ENCODE assay signal across 19 cellular contexts in the genomic region with DNA sequence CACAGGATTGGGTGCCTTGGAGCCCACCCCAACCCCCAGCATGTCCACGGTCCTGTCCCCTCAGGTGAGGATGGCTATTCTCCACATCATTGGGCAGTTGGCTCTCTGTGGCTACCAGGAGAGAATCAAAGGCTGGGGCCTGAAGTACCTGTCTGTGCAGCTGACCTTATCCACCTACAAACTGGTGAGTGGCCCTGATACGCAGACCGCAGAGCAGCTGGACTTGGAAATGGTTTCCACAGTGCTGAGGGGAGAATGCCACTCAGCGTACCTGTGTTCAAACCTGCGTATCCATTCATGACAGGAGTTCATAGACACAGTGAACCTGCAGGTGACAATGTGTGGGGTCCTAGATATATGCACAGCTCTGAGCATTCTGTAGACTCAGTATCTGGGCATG. TPM values are rescaled to one million over a fixed set of nuclear protein-coding genes. Genes with fewer than 3 reads are reported as not detected.
DNase-seq lines count a peak whose midpoint lies in the region; ATAC-seq and TF ChIP-seq lines count a peak whose summit lies in the region.
"Had no signal": no experiment of that assay in that cellular context is flagged by ENCODE, and none has a peak within 500 bp of the region (broad histone marks: within the 10 kb centered on the region; RNA-seq: fewer than 3 reads in every experiment).

No MANE protein-coding gene starts in this region.

- peak overlapping the region in 2 of 3 donors; percentile 6 to 12 for H3K27ac ChIP-seq in thyroid gland
- H3K27ac ChIP-seq: 22Rv1 had no signal

- H3K4me1 Mint-ChIP-seq in activated CD8-positive, alpha-beta memory T cell treated with anti-CD3 and anti-CD28 coated beads, Interleukin-2, amount 10 ng/mL, durations not matched to agents 7 days and 5 days, result peaks cover 12% of the 10 kb centered on the region
- H3K4me1 Mint-ChIP-seq in natural killer cell treated with Interleukin-12 subunit alpha and Interleukin-12 subunit beta and Interleukin-15 and Interleukin-18, amount 100 ng/mL, for 72 hours (ENCODE audit: low read depth in 2 of 2), result peaks cover 0 to 3% of the 10 kb centered on the region in 2 donors
- H3K4me1 Mint-ChIP-seq in natural killer cell, result no peaks in the 10 kb centered on the region
- H3K4me1 Mint-ChIP-seq: CD14-positive monocyte had no signal

- H3K27me3 ChIP-seq in thyroid gland, result no peaks in the 10 kb centered on the region

- no peaks in the 10 kb centered on the region for H3K36me3 Mint-ChIP-seq in activated CD8-positive, alpha-beta memory T cell treated with anti-CD3 and anti-CD28 coated beads, Interleukin-2, amount 10 ng/mL, durations not matched to agents 7 days and 5 days
- H3K36me3 Mint-ChIP-seq in natural killer cell treated with Interleukin-12 subunit alpha and Interleukin-12 subunit beta and Interleukin-15 and Interleukin-18, amount 100 ng/mL, for 72 hours, result no peaks in the 10 kb centered on the region
- no peaks in the 10 kb centered on the region for H3K36me3 Mint-ChIP-seq in natural killer cell
- H3K36me3 Mint-ChIP-seq: CD14-positive monocyte; CD8-positive, alpha-beta T cell had no signal

- CTCF ChIA-PET in activated CD8-positive, alpha-beta memory T cell treated with anti-CD3 and anti-CD28 coated beads, Interleukin-2, amount 10 ng/mL, durations not matched to agents 7 days and 5 days (lab: Charles Lee), result no interaction called here

- H3K36me3 ChIP-seq in thyroid gland, result no peaks in the 10 kb centered on the region
- H3K36me3 ChIP-seq: HAP-1 had no signal

- H3K27ac Mint-ChIP-seq in activated CD8-positive, alpha-beta memory T cell treated with anti-CD3 and anti-CD28 coated beads, Interleukin-2, amount 10 ng/mL, durations not matched to agents 7 days and 5 days, result no peak overlapping the region
- no peak overlapping the region for H3K27ac Mint-ChIP-seq in natural killer cell treated with Interleukin-12 subunit alpha and Interleukin-12 subunit beta and Interleukin-15 and Interleukin-18, amount 100 ng/mL, for 72 hours
- no peak overlapping the region for H3K27ac Mint-ChIP-seq in natural killer cell
- H3K27ac Mint-ChIP-seq: CD8-positive, alpha-beta T cell had no signal

- H3K27me3 Mint-ChIP-seq in activated CD8-positive, alpha-beta memory T cell treated with anti-CD3 and anti-CD28 coated beads, Interleukin-2, amount 10 ng/mL, durations not matched to agents 7 days and 5 days, result peaks cover 2% of the 10 kb centered on the region
- H3K27me3 Mint-ChIP-seq in natural killer cell treated with Interleukin-12 subunit alpha and Interleukin-12 subunit beta and Interleukin-15 and Interleukin-18, amount 100 ng/mL, for 72 hours, result peaks cover 10 to 24% of the 10 kb centered on the region in 2 donors
- peaks cover 11 to 16% of the 10 kb centered on the region in 2 donors for H3K27me3 Mint-ChIP-seq in natural killer cell (ENCODE audit: low read depth in 2 of 2)

- no peak overlapping the region for H3K4me3 Mint-ChIP-seq in activated CD8-positive, alpha-beta memory T cell treated with anti-CD3 and anti-CD28 coated beads, Interleukin-2, amount 10 ng/mL, durations not matched to agents 7 days and 5 days
- H3K4me3 Mint-ChIP-seq in natural killer cell treated with Interleukin-12 subunit alpha and Interleukin-12 subunit beta and Interleukin-15 and Interleukin-18, amount 100 ng/mL, for 72 hours, result no peak overlapping the region
- no peak overlapping the region for H3K4me3 Mint-ChIP-seq in natural killer cell
- H3K4me3 Mint-ChIP-seq: CD14-positive monocyte; CD8-positive, alpha-beta T cell had no signal

- no peaks in the 10 kb centered on the region for H3K9me3 ChIP-seq in thyroid gland
- H3K9me3 ChIP-seq: HAP-1 had no signal

- peak; percentile 37 for DNase-seq in activated CD8-positive, alpha-beta memory T cell treated with anti-CD3 and anti-CD28 coated beads for 24 hours
- DNase-seq in activated CD8-positive, alpha-beta memory T cell treated with anti-CD3 and anti-CD28 coated beads, Interleukin-2, amount 10 ng/mL, durations not matched to agents 7 days and 5 days, result no peak
- DNase-seq in natural killer cell treated with Interleukin-12 subunit alpha and Interleukin-12 subunit beta and Interleukin-15 and Interleukin-18, amount 100 ng/mL, for 72 hours (ENCODE audit: low spot score), result peak; percentile 37
- no peak for DNase-seq in natural killer cell
- peak; percentile 28 for DNase-seq in mesenteric fat pad (ENCODE audit: low spot score)
- DNase-seq in thyroid gland, result peak; percentile 78 to 89
- no peak for DNase-seq in left cardiac atrium
- no peak for DNase-seq in stimulated activated CD4-positive, alpha-beta T cell treated with anti-CD3 and anti-CD28 coated beads, Interleukin-1b, Interleukin-23, amount 100 ng/mL, for 48 hours
- DNase-seq: COR-L47, DMS153, DMS79 treated with DMSO at 0.1 percent for 48 hours, EL had no signal

- intact Hi-C loops in natural killer cell (cut with micrococcal nuclease) (no loop called here), thyroid gland (cut with DNase I) (no loop called here), left cardiac atrium (cut with DNase I) (no loop called here)

- ATAC-seq in activated CD8-positive, alpha-beta memory T cell treated with anti-CD3 and anti-CD28 coated beads, Interleukin-2, amount 10 ng/mL, durations not matched to agents 7 days and 5 days, result no peak
- no peak for ATAC-seq in natural killer cell treated with Interleukin-12 subunit alpha and Interleukin-12 subunit beta and Interleukin-15 and Interleukin-18, amount 100 ng/mL, for 72 hours
- ATAC-seq in natural killer cell, result no peak
- ATAC-seq in left cardiac atrium, result no peak
- ATAC-seq: CD8-positive, alpha-beta T cell had no signal

- H3K9me3 Mint-ChIP-seq in activated CD8-positive, alpha-beta memory T cell treated with anti-CD3 and anti-CD28 coated beads, Interleukin-2, amount 10 ng/mL, durations not matched to agents 7 days and 5 days (ENCODE audit: low read depth), result no peaks in the 10 kb centered on the region
- no peaks in the 10 kb centered on the region for H3K9me3 Mint-ChIP-seq in natural killer cell treated with Interleukin-12 subunit alpha and Interleukin-12 subunit beta and Interleukin-15 and Interleukin-18, amount 100 ng/mL, for 72 hours
- no peaks in the 10 kb centered on the region for H3K9me3 Mint-ChIP-seq in natural killer cell
- H3K9me3 Mint-ChIP-seq: CD8-positive, alpha-beta T cell had no signal

- WGBS in thyroid gland, 2 donors, result 8 to 62% methylated on average over 4 to 5 of the region's 5 CpGs

- H3K4me1 ChIP-seq in thyroid gland, result peaks cover 6 to 13% of the 10 kb centered on the region in 2 donors
- H3K4me1 ChIP-seq: HAP-1 had no signal

- no peak for TF ChIP-seq POLR2A in thyroid gland (IDR thresholded peaks at IDR 0.05)

- TF ChIP-seq CTCF in natural killer cell (IDR thresholded peaks at IDR 0.05) (no peak), thyroid gland (IDR thresholded peaks at IDR 0.05) (peak in 1 of 6 experiments; percentile 22)

- H3K4me3 ChIP-seq in thyroid gland (replicated peaks in 1 of 3), result no peak overlapping the region
- H3K4me3 ChIP-seq: HAP-1 had no signal

RNA-seq across cellular contexts. Expression of gene MROH2A, which starts 21.6 kb away (rescaled TPM):
- not detected for total RNA-seq in activated CD8-positive, alpha-beta memory T cell treated with anti-CD3 and anti-CD28 coated beads, Interleukin-2, amount 10 ng/mL, durations not matched to agents 7 days and 5 days
- not detected for total RNA-seq in natural killer cell treated with Interleukin-12 subunit alpha and Interleukin-12 subunit beta and Interleukin-15 and Interleukin-18, amount 100 ng/mL, for 72 hours
- total RNA-seq in natural killer cell (not detected), mesenteric fat pad (not detected), thyroid gland (10 to 100 TPM in 2 of 4 donors, 1 to 10 TPM in 2; 1.3 to 20.4 (median 9.3) TPM), left cardiac atrium (not detected)
- total RNA-seq: CD8-positive, alpha-beta T cell; H1; HT1080 had no signal

RNA-seq across cellular contexts. Expression of gene UGT1A1, which starts 39.6 kb away (rescaled TPM):
- not detected for total RNA-seq in activated CD8-positive, alpha-beta memory T cell treated with anti-CD3 and anti-CD28 coated beads, Interleukin-2, amount 10 ng/mL, durations not matched to agents 7 days and 5 days
- not detected for total RNA-seq in natural killer cell treated with Interleukin-12 subunit alpha and Interleukin-12 subunit beta and Interleukin-15 and Interleukin-18, amount 100 ng/mL, for 72 hours
- not detected for total RNA-seq in natural killer cell
- 0.32 TPM for total RNA-seq in mesenteric fat pad
- total RNA-seq in thyroid gland, result under 1 TPM; 0.45 to 0.94 (median 0.76) TPM
- not detected for total RNA-seq in left cardiac atrium
- total RNA-seq: A673; CD8-positive, alpha-beta T cell; H1; HT1080 had no signal

RNA-seq across cellular contexts. Expression of gene HJURP, which starts 54.6 kb away (rescaled TPM):
- total RNA-seq in activated CD8-positive, alpha-beta memory T cell treated with anti-CD3 and anti-CD28 coated beads, Interleukin-2, amount 10 ng/mL, durations not matched to agents 7 days and 5 days, result 100 to 1,000 TPM; 111 to 145 TPM
- 10 to 100 TPM; 35.6 to 76.6 TPM for total RNA-seq in natural killer cell treated with Interleukin-12 subunit alpha and Interleukin-12 subunit beta and Interleukin-15 and Interleukin-18, amount 100 ng/mL, for 72 hours
- total RNA-seq in natural killer cell (1 to 10 TPM in 2 of 3 donors, under 1 TPM in 1; 0.87 to 3.2 (median 1.5) TPM), mesenteric fat pad (0.55 TPM), thyroid gland (under 1 TPM in 3 of 4 donors, not detected in 1; 0.27 to 0.45 (median 0.38) TPM), left cardiac atrium (1 to 10 TPM in 1 of 2 donors, not detected in 1; 1.1 TPM)

Comparison
In these comparisons a context has a peak if more than half of its experiments do, and no peak if none do; other contexts are left out.
1. DNase-seq: peak in activated CD8-positive, alpha-beta memory T cell treated with anti-CD3 and anti-CD28 coated beads for 24 hours (single experiment), natural killer cell treated with Interleukin-12 subunit alpha and Interleukin-12 subunit beta and Interleukin-15 and Interleukin-18, amount 100 ng/mL, for 72 hours (single experiment), mesenteric fat pad (single experiment) and thyroid gland (2 of 2); none in activated CD8-positive, alpha-beta memory T cell treated with anti-CD3 and anti-CD28 coated beads, Interleukin-2, amount 10 ng/mL, durations not matched to agents 7 days and 5 days (single experiment), natural killer cell (single experiment), left cardiac atrium (single experiment) and stimulated activated CD4-positive, alpha-beta T cell treated with anti-CD3 and anti-CD28 coated beads, Interleukin-1b, Interleukin-23, amount 100 ng/mL, for 48 hours (single experiment).
2. RNA of gene HJURP, which starts 54.6 kb away (total RNA-seq): 111 to 145 TPM in activated CD8-positive, alpha-beta memory T cell treated with anti-CD3 and anti-CD28 coated beads, Interleukin-2, amount 10 ng/mL, durations not matched to agents 7 days and 5 days and 35.6 to 76.6 TPM in natural killer cell treated with Interleukin-12 subunit alpha and Interleukin-12 subunit beta and Interleukin-15 and Interleukin-18, amount 100 ng/mL, for 72 hours; 0.87 to 3.2 TPM in natural killer cell, 1.1 TPM in left cardiac atrium, 0.55 TPM in mesenteric fat pad (single experiment) and 0.27 to 0.45 TPM in thyroid gland; every median in the first group is over 4 times any median in the second.